ENCODE assay signal across 20 cellular contexts in genomic region chr3:16608816-16609215, GRCh38. TPM values are rescaled to one million over a fixed set of nuclear protein-coding genes. Genes with fewer than 3 reads are reported as not detected.
"Had no signal": no experiment of that assay in that cellular context is flagged by ENCODE, and none has a peak within 500 bp of the region (broad histone marks: within the 10 kb centered on the region; RNA-seq: fewer than 3 reads in every experiment).

No MANE protein-coding gene starts in this region.

- H3K4me3 Mint-ChIP-seq: activated CD8-positive, alpha-beta T cell treated with anti-CD3 and anti-CD28 coated beads for 36 hours; activated naive CD8-positive, alpha-beta T cell treated with anti-CD3 and anti-CD28 coated beads, Interleukin-2, amount 10 ng/mL, durations not matched to agents 7 days and 5 days; activated T-cell treated with anti-CD3 and anti-CD28 coated beads, Interleukin-2, amount 50 U/mL, for 72 hours had no signal

- H3K27me3 ChIP-seq: adrenal gland, Peyer's patch, SJCRH30 had no signal

- DNase-seq: activated CD4-positive, alpha-beta T cell treated with anti-CD3 and anti-CD28 coated beads for 4 hours; activated CD8-positive, alpha-beta memory T cell treated with anti-CD3 and anti-CD28 coated beads, Interleukin-2, amount 50 U/mL, for 4 hours; activated CD8-positive, alpha-beta T cell treated with anti-CD3 and anti-CD28 coated beads for 36 hours; activated naive CD4-positive, alpha-beta T cell treated with anti-CD3 and anti-CD28 coated beads, Interleukin-2, amount 50 U/mL, for 16 hours; activated naive CD8-positive, alpha-beta T cell treated with anti-CD3 and anti-CD28 coated beads, Interleukin-2, amount 10 ng/mL, durations not matched to agents 7 days and 5 days; activated T-cell treated with anti-CD3 and anti-CD28 coated beads, Interleukin-2, amount 50 U/mL, for 72 hours; adrenal gland; anterior cingulate cortex; cerebellar nuclear complex; NCI-H146; NCI-H187 treated with DMSO at 0.1 percent for 48 hours; NCI-H345; NCI-H510A; Peyer's patch; Right ventricle myocardium superior; SJCRH30; SK-N-SH; T-helper 1 cell had no signal

- H3K4me3 ChIP-seq: adrenal gland, Peyer's patch, SJCRH30 had no signal

- H3K9me3 ChIP-seq: adrenal gland, Peyer's patch, SJCRH30, SK-N-SH had no signal

- H3K4me1 Mint-ChIP-seq: activated naive CD8-positive, alpha-beta T cell treated with anti-CD3 and anti-CD28 coated beads, Interleukin-2, amount 10 ng/mL, durations not matched to agents 7 days and 5 days had no signal

- H3K27ac Mint-ChIP-seq: activated CD8-positive, alpha-beta T cell treated with anti-CD3 and anti-CD28 coated beads for 36 hours; activated naive CD8-positive, alpha-beta T cell treated with anti-CD3 and anti-CD28 coated beads, Interleukin-2, amount 10 ng/mL, durations not matched to agents 7 days and 5 days; activated T-cell treated with anti-CD3 and anti-CD28 coated beads, Interleukin-2, amount 50 U/mL, for 72 hours; activated T-helper 2 cell treated with anti-CD3 and anti-CD28 coated beads, Interferon-gamma antibody, Interleukin-2, Interleukin-4, amounts not matched to agents 10 μg/mL and 5 μg/mL and 100 μg/mL, durations not matched to agents 14 hours and 24 hours and 36 hours had no signal

- H3K9me3 Mint-ChIP-seq: activated CD8-positive, alpha-beta T cell treated with anti-CD3 and anti-CD28 coated beads for 36 hours; activated T-cell treated with anti-CD3 and anti-CD28 coated beads, Interleukin-2, amount 50 U/mL, for 72 hours; activated T-helper 2 cell treated with anti-CD3 and anti-CD28 coated beads, Interferon-gamma antibody, Interleukin-2, Interleukin-4, amounts not matched to agents 10 μg/mL and 5 μg/mL and 100 μg/mL, durations not matched to agents 14 hours and 24 hours and 36 hours had no signal

- H3K36me3 Mint-ChIP-seq: activated naive CD8-positive, alpha-beta T cell treated with anti-CD3 and anti-CD28 coated beads, Interleukin-2, amount 10 ng/mL, durations not matched to agents 7 days and 5 days had no signal

- H3K36me3 ChIP-seq: adrenal gland, Peyer's patch, SJCRH30 had no signal

- H3K4me1 ChIP-seq: adrenal gland, Peyer's patch, SJCRH30 had no signal

RNA-seq across cellular contexts. Expression of gene DAZL, which starts 3.6 kb away (rescaled TPM):
- total RNA-seq: activated CD8-positive, alpha-beta T cell treated with anti-CD3 and anti-CD28 coated beads for 36 hours; activated naive CD8-positive, alpha-beta T cell treated with anti-CD3 and anti-CD28 coated beads, Interleukin-2, amount 10 ng/mL, durations not matched to agents 7 days and 5 days; activated T-cell treated with anti-CD3 and anti-CD28 coated beads, Interleukin-2, amount 50 U/mL, for 72 hours; activated T-helper 2 cell treated with anti-CD3 and anti-CD28 coated beads, Interferon-gamma antibody, Interleukin-2, Interleukin-4, amounts not matched to agents 10 μg/mL and 5 μg/mL and 100 μg/mL, durations not matched to agents 14 hours and 24 hours and 36 hours; adrenal gland; cardiac septum; Peyer's patch; Right ventricle myocardium superior; SJCRH30 had no signal
